Comparison of ENCODE assay signal across 1 cellular context in the genomic region with DNA sequence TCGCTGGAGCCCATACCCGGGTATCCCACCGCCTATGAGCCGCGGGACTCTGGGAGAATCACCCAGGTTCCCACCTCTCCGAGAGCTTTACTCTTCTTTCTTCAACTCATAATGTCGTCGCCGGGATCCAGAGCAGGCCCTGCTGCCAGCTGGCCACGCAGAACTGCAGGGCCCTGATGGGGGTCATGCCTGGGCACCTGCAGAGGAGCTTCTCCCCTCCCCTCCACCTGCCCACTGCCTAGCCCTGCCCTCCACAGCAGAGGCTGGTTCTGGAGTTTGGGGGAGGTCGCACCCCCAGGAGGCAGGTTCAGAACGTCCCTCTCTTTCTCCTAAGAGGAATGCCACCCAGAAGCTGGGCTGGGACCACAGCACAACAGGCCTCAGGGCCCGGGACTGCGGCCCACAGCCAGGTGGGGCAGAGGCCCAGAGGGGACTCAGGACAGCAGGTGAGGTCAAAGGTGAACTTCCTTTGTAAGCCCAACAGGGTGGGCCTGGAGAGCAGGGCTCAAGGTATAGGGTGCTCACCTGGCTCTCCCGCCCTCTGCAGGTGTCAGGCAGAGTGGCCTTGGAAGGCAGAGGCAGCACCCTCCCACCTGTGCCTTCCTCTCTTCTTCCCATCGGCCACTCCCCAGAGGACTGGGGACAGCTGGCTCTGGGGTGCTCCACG.
TF ChIP-seq lines count a peak whose summit lies in the region.

No MANE protein-coding gene starts in this region.

TF ChIP-seq in HCT116, 20 proteins besides CTCF, POLR2A, EP300 and RAD21 (continued from another document):
- TF ChIP-seq, protein P1, sequence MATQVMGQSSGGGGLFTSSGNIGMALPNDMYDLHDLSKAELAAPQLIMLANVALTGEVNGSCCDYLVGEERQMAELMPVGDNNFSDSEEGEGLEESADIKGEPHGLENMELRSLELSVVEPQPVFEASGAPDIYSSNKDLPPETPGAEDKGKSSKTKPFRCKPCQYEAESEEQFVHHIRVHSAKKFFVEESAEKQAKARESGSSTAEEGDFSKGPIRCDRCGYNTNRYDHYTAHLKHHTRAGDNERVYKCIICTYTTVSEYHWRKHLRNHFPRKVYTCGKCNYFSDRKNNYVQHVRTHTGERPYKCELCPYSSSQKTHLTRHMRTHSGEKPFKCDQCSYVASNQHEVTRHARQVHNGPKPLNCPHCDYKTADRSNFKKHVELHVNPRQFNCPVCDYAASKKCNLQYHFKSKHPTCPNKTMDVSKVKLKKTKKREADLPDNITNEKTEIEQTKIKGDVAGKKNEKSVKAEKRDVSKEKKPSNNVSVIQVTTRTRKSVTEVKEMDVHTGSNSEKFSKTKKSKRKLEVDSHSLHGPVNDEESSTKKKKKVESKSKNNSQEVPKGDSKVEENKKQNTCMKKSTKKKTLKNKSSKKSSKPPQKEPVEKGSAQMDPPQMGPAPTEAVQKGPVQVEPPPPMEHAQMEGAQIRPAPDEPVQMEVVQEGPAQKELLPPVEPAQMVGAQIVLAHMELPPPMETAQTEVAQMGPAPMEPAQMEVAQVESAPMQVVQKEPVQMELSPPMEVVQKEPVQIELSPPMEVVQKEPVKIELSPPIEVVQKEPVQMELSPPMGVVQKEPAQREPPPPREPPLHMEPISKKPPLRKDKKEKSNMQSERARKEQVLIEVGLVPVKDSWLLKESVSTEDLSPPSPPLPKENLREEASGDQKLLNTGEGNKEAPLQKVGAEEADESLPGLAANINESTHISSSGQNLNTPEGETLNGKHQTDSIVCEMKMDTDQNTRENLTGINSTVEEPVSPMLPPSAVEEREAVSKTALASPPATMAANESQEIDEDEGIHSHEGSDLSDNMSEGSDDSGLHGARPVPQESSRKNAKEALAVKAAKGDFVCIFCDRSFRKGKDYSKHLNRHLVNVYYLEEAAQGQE (IDR thresholded peaks at IDR 0.05; ENCODE audit: low read depth) = no peak
- no peak for TF ChIP-seq YY1 (IDR thresholded peaks at IDR 0.05; ENCODE audit: extremely low read depth, insufficient replicate concordance, low read depth, low read length)
TF ChIP-seq in HCT116: peak in this region for 0.
